ENCODE assay signal across 4 cellular contexts in genomic region chr20:25165128-25165527, GRCh38.
"Had no signal": no experiment of that assay in that cellular context is flagged by ENCODE, and none has a peak within 500 bp of the region (broad histone marks: within the 10 kb centered on the region; RNA-seq: fewer than 3 reads in every experiment).

No MANE protein-coding gene starts in this region.

- H3K4me3 ChIP-seq: GM23248, GM23338, HAP-1 had no signal

- H3K9me3 ChIP-seq: HAP-1 had no signal

- H3K4me1 ChIP-seq: HAP-1 had no signal

- ATAC-seq: GM23338, HCT116 had no signal

- H3K36me3 ChIP-seq: HAP-1 had no signal

- H3K27ac ChIP-seq: GM23248 had no signal
